ENCODE assay signal across 1 cellular context in the genomic region with DNA sequence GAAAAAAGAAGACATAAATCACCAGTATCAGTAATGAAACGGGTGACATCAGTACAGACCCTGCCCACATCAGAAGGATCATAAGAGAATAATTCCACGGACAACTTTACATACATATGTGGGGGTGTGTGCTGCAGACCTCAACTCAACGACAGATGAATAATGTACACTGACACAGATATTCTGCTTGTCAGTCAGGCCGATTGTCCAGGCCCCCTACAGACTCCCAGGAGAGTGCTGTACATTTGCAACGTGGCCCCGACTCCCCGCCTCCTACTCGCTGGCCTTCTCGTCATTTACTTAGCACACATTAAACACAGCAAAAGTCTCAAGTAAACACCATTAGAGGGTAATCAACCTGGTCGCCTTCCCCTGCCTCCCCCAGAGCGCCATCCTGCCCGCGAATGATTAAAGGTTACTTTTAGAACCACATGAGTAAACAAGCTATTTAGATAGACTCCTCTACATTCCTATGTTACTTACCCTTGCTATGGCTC.
TF ChIP-seq lines count a peak whose summit lies in the region.

No MANE protein-coding gene starts in this region.

TF ChIP-seq in K562, 482 proteins besides CTCF, POLR2A, EP300 and RAD21 (continued from another document):
- TF ChIP-seq, protein P1, sequence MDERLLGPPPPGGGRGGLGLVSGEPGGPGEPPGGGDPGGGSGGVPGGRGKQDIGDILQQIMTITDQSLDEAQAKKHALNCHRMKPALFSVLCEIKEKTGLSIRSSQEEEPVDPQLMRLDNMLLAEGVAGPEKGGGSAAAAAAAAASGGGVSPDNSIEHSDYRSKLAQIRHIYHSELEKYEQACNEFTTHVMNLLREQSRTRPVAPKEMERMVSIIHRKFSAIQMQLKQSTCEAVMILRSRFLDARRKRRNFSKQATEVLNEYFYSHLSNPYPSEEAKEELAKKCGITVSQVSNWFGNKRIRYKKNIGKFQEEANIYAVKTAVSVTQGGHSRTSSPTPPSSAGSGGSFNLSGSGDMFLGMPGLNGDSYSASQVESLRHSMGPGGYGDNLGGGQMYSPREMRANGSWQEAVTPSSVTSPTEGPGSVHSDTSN (CRISPR knock-in tag; IDR thresholded peaks at IDR 0.05; ENCODE audit: low read depth): no peak
- TF ChIP-seq, protein P1 (tag; conservative IDR thresholded peaks at IDR 0.05; ENCODE audit: low read depth): peak; percentile 79
